Comparison of ENCODE assay signal across 12 cellular contexts in genomic region chr7:81256991-81257390, GRCh38.
DNase-seq lines count a peak whose midpoint lies in the region; ATAC-seq, FAIRE-seq and TF ChIP-seq lines count a peak whose summit lies in the region.
"Had no signal": no experiment of that assay in that cellular context is flagged by ENCODE, and none has a peak within 500 bp of the region (broad histone marks: within the 10 kb centered on the region; RNA-seq: fewer than 3 reads in every experiment).

No MANE protein-coding gene starts in this region.

- H2AFZ ChIP-seq in GM23338 (peak overlapping the region; percentile 64; the same call in 1 of the 2 replicates), PC-3 (ENCODE audit: low read length) (no peak overlapping the region), osteoblast (ENCODE audit: low read length) (peak overlapping the region; percentile 52)

- H3K9me2 ChIP-seq in GM23338 (ENCODE audit: insufficient read depth), result no peaks in the 10 kb centered on the region
- no peaks in the 10 kb centered on the region for H3K9me2 ChIP-seq in PC-3 (replicated peaks; ENCODE audit: low read length)

- H3K9ac ChIP-seq in PC-3 (ENCODE audit: low read length), result no peak overlapping the region

- H3K36me3 ChIP-seq in GM23338 (ENCODE audit: insufficient read depth) (no peaks in the 10 kb centered on the region), PC-3 (ENCODE audit: low read depth, low read length) (no peaks in the 10 kb centered on the region), osteoblast (ENCODE audit: insufficient read depth, low read length) (no peaks in the 10 kb centered on the region), spleen (no peaks in the 10 kb centered on the region)
- H3K36me3 ChIP-seq: tibial nerve had no signal

- POLR2A ChIA-PET in PC-3 (lab: Charles Lee; ENCODE audit: unreplicated experiment), result no interaction called here
- POLR2A ChIA-PET in MCF 10A (lab: Yijun Ruan, JAX), result no interaction called here

- H4K20me1 ChIP-seq in GM23338 (replicated peaks; ENCODE audit: insufficient read depth) (no peaks in the 10 kb centered on the region), PC-3 (ENCODE audit: low read length) (no peaks in the 10 kb centered on the region), osteoblast (ENCODE audit: insufficient read depth, low read length) (no peaks in the 10 kb centered on the region)

- H3K27me3 Mint-ChIP-seq in GM23338 (ENCODE audit: insufficient read depth, low read depth, poor library complexity) (no peaks in the 10 kb centered on the region), MCF 10A (ENCODE audit: insufficient read depth, unreplicated experiment) (no peaks in the 10 kb centered on the region)

- H3K27me3 ChIP-seq in GM23338 (ENCODE audit: insufficient read depth) (no peaks in the 10 kb centered on the region), PC-3 (ENCODE audit: low read length) (no peaks in the 10 kb centered on the region), osteoblast (ENCODE audit: insufficient read depth, low read length) (no peaks in the 10 kb centered on the region), spleen (replicated peaks in 1 of 7) (no peaks in the 10 kb centered on the region)
- H3K27me3 ChIP-seq: tibial nerve had no signal

- CTCF ChIA-PET in PC-3 (lab: Charles Lee), result interaction anchor here (0.6 to 1.2 kb wide), 2 partner anchors 142 to 336 kb away, joined by 4 read pairs; no protein-coding TSS in a partner anchor
- CTCF ChIA-PET in MCF 10A (lab: Yijun Ruan, JAX), result interaction anchor here (0.5 kb wide), 2 partner anchors 110 to 188 kb away, joined by 3 to 4 read pairs; no protein-coding TSS in a partner anchor

- H3F3A ChIP-seq in GM23338 (replicated peaks; ENCODE audit: low read depth) (no peaks in the 10 kb centered on the region), PC-3 (ENCODE audit: low read length, unreplicated experiment) (no peaks in the 10 kb centered on the region)

- H3K27ac ChIP-seq in GM23338 (ENCODE audit: low read depth), result no peak overlapping the region
- H3K27ac ChIP-seq in PC-3 (ENCODE audit: low read length), result no peak overlapping the region
- no peak overlapping the region for H3K27ac ChIP-seq in osteoblast (ENCODE audit: low read depth, low read length)
- H3K27ac ChIP-seq in spleen, result no peak overlapping the region
- H3K27ac ChIP-seq: tibial nerve had no signal

- H3K27ac Mint-ChIP-seq in GM23338 (no peak overlapping the region), MCF 10A (ENCODE audit: low read depth, unreplicated experiment) (no peak overlapping the region)
- H3K27ac Mint-ChIP-seq in stimulated activated effector memory CD8-positive, alpha-beta T cell treated with anti-CD3 and anti-CD28 coated beads, Interleukin-12 subunit alpha, Interleukin-12 subunit beta, amount 100 ng/mL, for 72 hours, result no peak overlapping the region

- H3K9me3 Mint-ChIP-seq in GM23338 (peaks cover 15% of the 10 kb centered on the region; the same call in 2 of the 3 replicates), MCF 10A (ENCODE audit: unreplicated experiment) (peaks cover 43% of the 10 kb centered on the region)
- peaks cover 29% of the 10 kb centered on the region for H3K9me3 Mint-ChIP-seq in stimulated activated effector memory CD8-positive, alpha-beta T cell treated with anti-CD3 and anti-CD28 coated beads, Interleukin-12 subunit alpha, Interleukin-12 subunit beta, amount 100 ng/mL, for 72 hours

- no peak for TF ChIP-seq POLR2A in spleen (IDR thresholded peaks at IDR 0.05)

- peak; percentile 66 to 73 for TF ChIP-seq CTCF in GM23338 (conservative IDR thresholded peaks at IDR 0.05; ENCODE audit: low read depth in 2 of 2)
- peak; percentile 60 for TF ChIP-seq CTCF in PC-3 (conservative IDR thresholded peaks at IDR 0.05; ENCODE audit: low read depth, low read length)
- peak; percentile 31 for TF ChIP-seq CTCF in osteoblast (IDR thresholded peaks at IDR 0.05; ENCODE audit: extremely low read depth, low read depth, low read length)
- no peak for TF ChIP-seq CTCF in MCF 10A (IDR thresholded peaks at IDR 0.05; ENCODE audit: unreplicated experiment)
- peak in 2 of 11 experiments; percentile 11 to 15 for TF ChIP-seq CTCF in spleen (IDR thresholded peaks at IDR 0.05 in 8 of 11, conservative IDR thresholded peaks at IDR 0.05 in 3 of 11)

- peaks cover 8% of the 10 kb centered on the region; the same call in 2 of the 3 replicates for H3K36me3 Mint-ChIP-seq in GM23338 (ENCODE audit: low read depth)
- no peaks in the 10 kb centered on the region for H3K36me3 Mint-ChIP-seq in MCF 10A (ENCODE audit: insufficient read depth, unreplicated experiment)
- H3K36me3 Mint-ChIP-seq in stimulated activated effector memory CD8-positive, alpha-beta T cell treated with anti-CD3 and anti-CD28 coated beads, Interleukin-12 subunit alpha, Interleukin-12 subunit beta, amount 100 ng/mL, for 72 hours, result no peaks in the 10 kb centered on the region

- no peak overlapping the region for H3K4me2 ChIP-seq in GM23338
- no peak overlapping the region for H3K4me2 ChIP-seq in PC-3 (ENCODE audit: low read length)
- no peak overlapping the region for H3K4me2 ChIP-seq in osteoblast (ENCODE audit: insufficient read depth, low read length)

- no peak for FAIRE-seq in RCC 7860 (lab: Jason Lieb, UNC)

- BruUV-seq in PC-3 (replicated peaks; lab: Mats Ljungman, UMichigan) (no TSS peak), MCF 10A (replicated peaks; lab: Mats Ljungman, UMichigan) (no TSS peak)

- H3K9me3 ChIP-seq in PC-3 (ENCODE audit: low read length) (no peaks in the 10 kb centered on the region; the same call in 1 of the 2 replicates), osteoblast (ENCODE audit: low read depth, low read length) (no peaks in the 10 kb centered on the region), spleen (peaks cover 2 to 34% (median 22%) of the 10 kb centered on the region in 8 donors)

- DNase-seq in GM23338 (ENCODE audit: low spot score), result peak; percentile 68
- peak; percentile 8 for DNase-seq in PC-3
- peak; percentile 53 for DNase-seq in fibroblast of peridontal ligament (ENCODE audit: extremely low read depth)
- no peak for DNase-seq in osteoblast (ENCODE audit: insufficient read length, low spot score, missing footprints)
- DNase-seq in MCF 10A (ENCODE audit: unreplicated experiment), result no peak
- no peak for DNase-seq in stimulated activated effector memory CD8-positive, alpha-beta T cell treated with anti-CD3 and anti-CD28 coated beads, Interleukin-12 subunit alpha, Interleukin-12 subunit beta, amount 100 ng/mL, for 72 hours (ENCODE audit: low spot score in 2 of 2)
- DNase-seq in RCC 7860 (ENCODE audit: low spot score), result no peak
- DNase-seq in spleen, result no peak
- DNase-seq: activated effector memory CD4-positive, alpha-beta T cell treated with Interleukin-2 at 50 U/mL for 16 hours; GDM1; stimulated activated CD4-positive, alpha-beta T cell treated with anti-CD3 and anti-CD28 coated beads, Interleukin-2, amount 100 ng/mL, for 24 hours had no signal

- WGBS in spleen, 5 donors, result 45 to 71% (median 53%) methylated on average over 7 of the region's 7 CpGs

- no peak overlapping the region for H3K4me3 ChIP-seq in GM23338
- H3K4me3 ChIP-seq in PC-3 (ENCODE audit: low read length), result no peak overlapping the region
- no peak overlapping the region for H3K4me3 ChIP-seq in osteoblast (ENCODE audit: insufficient read depth, low read length)
- no peak overlapping the region for H3K4me3 ChIP-seq in spleen
- H3K4me3 ChIP-seq: tibial nerve had no signal

- ATAC-seq in GM23338 (peak; percentile 66), PC-3 (no peak)
- no peak for ATAC-seq in stimulated activated effector memory CD8-positive, alpha-beta T cell treated with anti-CD3 and anti-CD28 coated beads, Interleukin-12 subunit alpha, Interleukin-12 subunit beta, amount 100 ng/mL, for 72 hours

- intact Hi-C loops in PC-3 (cut with micrococcal nuclease) (loop anchor here (1.0 kb wide), 1 partner anchor 337 kb away; no protein-coding TSS in a partner anchor), MCF 10A (cut with micrococcal nuclease) (no loop called here), spleen (cut with DNase I; ENCODE audit: low total_unique reads) (no loop called here)

- H3K79me2 ChIP-seq in GM23338 (replicated peaks; ENCODE audit: insufficient read depth) (no peaks in the 10 kb centered on the region), PC-3 (ENCODE audit: low read length) (no peaks in the 10 kb centered on the region), osteoblast (ENCODE audit: insufficient read depth, low read length) (no peaks in the 10 kb centered on the region)

- H3K4me1 ChIP-seq in GM23338 (ENCODE audit: insufficient read depth), result no peaks in the 10 kb centered on the region
- H3K4me1 ChIP-seq in PC-3 (ENCODE audit: insufficient read depth, low read length), result no peaks in the 10 kb centered on the region
- no peaks in the 10 kb centered on the region for H3K4me1 ChIP-seq in osteoblast (ENCODE audit: insufficient read depth, low read length)
- no peaks in the 10 kb centered on the region for H3K4me1 ChIP-seq in spleen
- H3K4me1 ChIP-seq: tibial nerve had no signal

- H3K4me3 Mint-ChIP-seq in GM23338, result no peak overlapping the region
- no peak overlapping the region for H3K4me3 Mint-ChIP-seq in MCF 10A (ENCODE audit: unreplicated experiment)
- H3K4me3 Mint-ChIP-seq in stimulated activated effector memory CD8-positive, alpha-beta T cell treated with anti-CD3 and anti-CD28 coated beads, Interleukin-12 subunit alpha, Interleukin-12 subunit beta, amount 100 ng/mL, for 72 hours, result no peak overlapping the region

- H3K4me1 Mint-ChIP-seq in GM23338, result peaks cover 1% of the 10 kb centered on the region; the same call in 2 of the 3 replicates
- no peaks in the 10 kb centered on the region for H3K4me1 Mint-ChIP-seq in MCF 10A (ENCODE audit: insufficient read depth, unreplicated experiment)
- H3K4me1 Mint-ChIP-seq in stimulated activated effector memory CD8-positive, alpha-beta T cell treated with anti-CD3 and anti-CD28 coated beads, Interleukin-12 subunit alpha, Interleukin-12 subunit beta, amount 100 ng/mL, for 72 hours, result no peaks in the 10 kb centered on the region

TF ChIP-seq in GM23338, 12 proteins besides CTCF, POLR2A, EP300 and RAD21:
- TF ChIP-seq EZH2phosphoT487 (IDR thresholded peaks at IDR 0.05; ENCODE audit: unreplicated experiment), result no peak
- TF ChIP-seq ZNF114 (CRISPR knock-in tag; IDR thresholded peaks at IDR 0.05), result no peak
- TF ChIP-seq NANOG (IDR thresholded peaks at IDR 0.05; ENCODE audit: borderline replicate concordance), result no peak

Comparison
In these comparisons a context has a peak if more than half of its experiments do, and no peak if none do; other contexts are left out.
1. DNase-seq: peak in GM23338 (single experiment), PC-3 (single experiment) and fibroblast of peridontal ligament (single experiment); none in osteoblast (single experiment), MCF 10A (single experiment), stimulated activated effector memory CD8-positive, alpha-beta T cell treated with anti-CD3 and anti-CD28 coated beads, Interleukin-12 subunit alpha, Interleukin-12 subunit beta, amount 100 ng/mL, for 72 hours (0 of 2), RCC 7860 (single experiment) and spleen (single experiment).